In the genomic region with DNA sequence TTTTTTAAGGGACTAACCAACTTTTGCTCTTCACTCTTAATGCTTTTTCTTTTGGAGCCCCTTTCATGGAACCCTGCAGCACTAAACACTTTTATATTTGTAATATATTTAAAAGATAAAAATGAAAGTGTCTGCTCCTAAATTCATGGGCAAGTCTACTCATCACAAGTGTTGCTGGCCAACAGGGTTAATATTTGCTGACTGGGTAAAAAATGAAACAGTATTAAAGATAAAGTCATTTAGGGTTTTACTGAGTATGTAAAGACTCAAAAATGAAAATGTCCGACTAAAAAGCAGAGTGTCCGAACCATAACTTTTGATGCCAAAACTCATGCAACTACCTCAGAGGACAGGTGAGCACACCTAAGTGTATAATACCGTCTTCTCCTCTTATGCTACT, we compare ENCODE assay signal across 35 cellular contexts. TPM values are rescaled to one million over a fixed set of nuclear protein-coding genes. Genes with fewer than 3 reads are reported as not detected.
"Had no signal": no experiment of that assay in that cellular context is flagged by ENCODE, and none has a peak within 500 bp of the region (broad histone marks: within the 10 kb centered on the region; RNA-seq: fewer than 3 reads in every experiment).

No MANE protein-coding gene starts in this region.

- H3K27ac ChIP-seq: adrenal gland, body of pancreas, brain microvascular endothelial cell, breast epithelium, VCaP had no signal

- DNase-seq: activated B cell treated with CpG ODN at 0.5 μM for 24 hours; activated CD4-positive, alpha-beta memory T cell treated with anti-CD3 and anti-CD28 coated beads for 36 hours; activated CD4-positive, alpha-beta T cell treated with anti-CD3 and anti-CD28 coated beads for 4 hours; activated CD4-positive, alpha-beta T cell treated with anti-CD3 and anti-CD28 coated beads, Interleukin-2, amount 50 U/mL, for 1 hour; activated CD4-positive, alpha-beta T cell treated with anti-CD3 and anti-CD28 coated beads, Interleukin-2, amount 50 U/mL, for 4 hours; activated CD4-positive, CD25-positive, alpha-beta regulatory T cell treated with anti-CD3 and anti-CD28 coated beads, Interleukin-2, amount 50 U/mL, for 72 hours; activated CD8-positive, alpha-beta memory T cell treated with anti-CD3 and anti-CD28 coated beads, Interleukin-2, amount 50 U/mL, for 4 hours; activated CD8-positive, alpha-beta T cell treated with anti-CD3 and anti-CD28 coated beads for 36 hours; activated effector memory CD4-positive, alpha-beta T cell treated with anti-CD3 and anti-CD28 coated beads, Interleukin-2, amount 50 U/mL, for 16 hours; activated gamma-delta T cell treated with Interleukin-2 at 50 U/mL for 16 hours; activated naive CD4-positive, alpha-beta T cell; activated naive CD4-positive, alpha-beta T cell treated with anti-CD3 and anti-CD28 coated beads for 36 hours; activated naive CD4-positive, alpha-beta T cell treated with anti-CD3 and anti-CD28 coated beads, Interleukin-2, amount 50 U/mL, for 16 hours; activated naive CD8-positive, alpha-beta T cell treated with anti-CD3 and anti-CD28 coated beads for 36 hours; activated T-cell treated with anti-CD3 and anti-CD28 coated beads for 4 hours; activated T-cell treated with anti-CD3 and anti-CD28 coated beads, Interleukin-2, amount 50 U/mL, for 1 hour; activated T-cell treated with anti-CD3 and anti-CD28 coated beads, Interleukin-2, amount 50 U/mL, for 4 hours; activated T-cell treated with anti-CD3 and anti-CD28 coated beads, Interleukin-2, amount 50 U/mL, for 72 hours; adrenal gland; amniotic stem cell; aorta; body of pancreas; brain microvascular endothelial cell; central memory CD4-positive, alpha-beta T cell; T-helper 2 cell; T-helper 9 cell had no signal

- H3K27me3 ChIP-seq: body of pancreas, brain microvascular endothelial cell, breast epithelium had no signal

- H3K9me3 ChIP-seq: adrenal gland, body of pancreas had no signal

- H3K4me1 ChIP-seq: adrenal gland, body of pancreas, breast epithelium had no signal

- FAIRE-seq: astrocyte, TTC549 had no signal

- ATAC-seq: activated CD8-positive, alpha-beta T cell treated with anti-CD3 and anti-CD28 coated beads for 36 hours; activated naive CD4-positive, alpha-beta T cell treated with anti-CD3 and anti-CD28 coated beads, Interleukin-2, amount 50 U/mL, for 72 hours; activated T-cell treated with anti-CD3 and anti-CD28 coated beads, Interleukin-2, amount 50 U/mL, for 4 hours; activated T-cell treated with anti-CD3 and anti-CD28 coated beads, Interleukin-2, amount 50 U/mL, for 72 hours; activated T-helper 17 cell treated with anti-CD3 and anti-CD28 coated beads, Interleukin-2, amount 50 U/mL, for 72 hours; body of pancreas had no signal

- H3K36me3 ChIP-seq: adrenal gland, brain microvascular endothelial cell, breast epithelium had no signal

- H3K4me3 ChIP-seq: adrenal gland, body of pancreas, breast epithelium had no signal

RNA-seq across cellular contexts. Expression of gene MOBP, which starts 54.0 kb away (rescaled TPM):
- total RNA-seq: activated CD4-positive, alpha-beta memory T cell treated with anti-CD3 and anti-CD28 coated beads for 36 hours; activated CD4-positive, alpha-beta T cell treated with anti-CD3 and anti-CD28 coated beads, Interleukin-2, amount 10 ng/mL, durations not matched to agents 24 days and 14 days; activated CD8-positive, alpha-beta memory T cell treated with anti-CD3 and anti-CD28 coated beads for 36 hours; activated CD8-positive, alpha-beta T cell treated with anti-CD3 and anti-CD28 coated beads for 36 hours; activated naive CD4-positive, alpha-beta T cell treated with anti-CD3 and anti-CD28 coated beads for 36 hours; activated naive CD4-positive, alpha-beta T cell treated with anti-CD3 and anti-CD28 coated beads, Interleukin-2, amount 50 U/mL, for 72 hours; activated naive CD8-positive, alpha-beta T cell treated with anti-CD3 and anti-CD28 coated beads for 36 hours; activated T-cell treated with anti-CD3 and anti-CD28 coated beads, Interleukin-2, amount 50 U/mL, for 4 hours; activated T-helper 1 cell treated with anti-CD3 and anti-CD28 coated beads, Interleukin-12 subunit alpha, Interleukin-12 subunit beta, Interleukin-2, Interleukin-4 antibody, amounts not matched to agents 30 ng/mL and 10 ng/mL and 1 ng/mL, durations not matched to agents 14 hours and 24 hours and 36 hours; activated T-helper 17 cell treated with anti-CD3 and anti-CD28 coated beads, Interleukin-2, amount 50 U/mL, for 72 hours; body of pancreas had no signal
